Comparison of ENCODE assay signal across 23 cellular contexts in genomic region chr14:90831821-90832220, GRCh38. TPM values are rescaled to one million over a fixed set of nuclear protein-coding genes. Genes with fewer than 3 reads are reported as not detected.
DNase-seq lines count a peak whose midpoint lies in the region; ATAC-seq, FAIRE-seq and TF ChIP-seq lines count a peak whose summit lies in the region.
"Had no signal": no experiment of that assay in that cellular context is flagged by ENCODE, and none has a peak within 500 bp of the region (broad histone marks: within the 10 kb centered on the region; RNA-seq: fewer than 3 reads in every experiment).

No MANE protein-coding gene starts in this region.

- H3K27ac Mint-ChIP-seq in activated T-helper 17 cell treated with anti-CD3 and anti-CD28 coated beads, Interleukin-2, amount 50 U/mL, for 72 hours, result peak overlapping the region; percentile 8
- H3K27ac Mint-ChIP-seq: CD4-positive, alpha-beta T cell; GM23338 had no signal

- DNase-seq in RWPE2 (ENCODE audit: low spot score), result peak; percentile 33
- peak; percentile 45 for DNase-seq in kidney
- peak; percentile 58 for DNase-seq in spleen
- no peak for DNase-seq in C1 segment of cervical spinal cord (lab: John Stamatoyannopoulos, UW)
- DNase-seq in G401 (ENCODE audit: low spot score), result no peak
- DNase-seq: ACHN; BE2C; Caco-2; CD4-positive, alpha-beta T cell; GDM1; HCEC 1CT; IMR-90 had no signal

- peaks cover 7% of the 10 kb centered on the region for H3K4me1 ChIP-seq in RWPE2 (ENCODE audit: insufficient read depth, poor library complexity, severe bottlenecking)
- peaks cover 6 to 8% of the 10 kb centered on the region in 2 donors for H3K4me1 ChIP-seq in kidney (ENCODE audit: control insufficient read depth in 1 of 2, insufficient read depth in 1 of 2, low read depth in 1 of 2, low read length in 2 of 2)
- peaks cover 8 to 38% (median 30%) of the 10 kb centered on the region in 6 donors for H3K4me1 ChIP-seq in spleen
- H3K4me1 ChIP-seq: BE2C had no signal

- no peak overlapping the region for H3K9ac ChIP-seq in kidney (ENCODE audit: low read length in 2 of 2)

- no peak for ATAC-seq in RWPE2 (ENCODE audit: low read depth)
- no peak for ATAC-seq in activated T-helper 17 cell treated with anti-CD3 and anti-CD28 coated beads, Interleukin-2, amount 50 U/mL, for 72 hours (replicated peaks)
- ATAC-seq in HG02623 (IDR thresholded peaks at IDR 0.05; ENCODE audit: unreplicated experiment), result no peak
- no peak for ATAC-seq in HG02981 (IDR thresholded peaks at IDR 0.05; ENCODE audit: unreplicated experiment)
- ATAC-seq: GM23338 had no signal

- no peak overlapping the region for H3K27ac ChIP-seq in RWPE2 (ENCODE audit: poor library complexity, severe bottlenecking)
- H3K27ac ChIP-seq in kidney (ENCODE audit: low read depth in 2 of 2, low read length in 2 of 2), result no peak overlapping the region
- no peak overlapping the region for H3K27ac ChIP-seq in spleen
- H3K27ac ChIP-seq: C4-2B had no signal

- H3K4me3 ChIP-seq in RWPE2 (ENCODE audit: severe bottlenecking) (no peak overlapping the region), kidney (ENCODE audit: low read length in 2 of 2) (no peak overlapping the region), spleen (no peak overlapping the region)
- H3K4me3 ChIP-seq: GM23338 had no signal

- H3K27me3 Mint-ChIP-seq in activated T-helper 17 cell treated with anti-CD3 and anti-CD28 coated beads, Interleukin-2, amount 50 U/mL, for 72 hours, result no peaks in the 10 kb centered on the region
- H3K27me3 Mint-ChIP-seq: CD4-positive, alpha-beta T cell had no signal

- no peak overlapping the region for H3K4me3 Mint-ChIP-seq in activated T-helper 17 cell treated with anti-CD3 and anti-CD28 coated beads, Interleukin-2, amount 50 U/mL, for 72 hours
- H3K4me3 Mint-ChIP-seq: CD4-positive, alpha-beta T cell; GM23338 had no signal

- H3K9me3 ChIP-seq in RWPE2 (ENCODE audit: severe bottlenecking) (no peaks in the 10 kb centered on the region), kidney (ENCODE audit: control insufficient read depth in 1 of 2, low read length in 2 of 2) (no peaks in the 10 kb centered on the region), spleen (no peaks in the 10 kb centered on the region)
- H3K9me3 ChIP-seq: BE2C, Caco-2 had no signal

- H3K27me3 ChIP-seq in RWPE2 (ENCODE audit: insufficient read depth, poor library complexity, severe bottlenecking), result no peaks in the 10 kb centered on the region
- no peaks in the 10 kb centered on the region for H3K27me3 ChIP-seq in spleen (replicated peaks in 1 of 7)
- H3K27me3 ChIP-seq: BE2C had no signal

- H3K4me1 Mint-ChIP-seq in activated T-helper 17 cell treated with anti-CD3 and anti-CD28 coated beads, Interleukin-2, amount 50 U/mL, for 72 hours, result peaks cover 16% of the 10 kb centered on the region

- TF ChIP-seq CTCF in RWPE2 (IDR thresholded peaks at IDR 0.05; ENCODE audit: poor library complexity, severe bottlenecking) (no peak), kidney (IDR thresholded peaks at IDR 0.05; ENCODE audit: borderline replicate concordance, extremely low read depth, insufficient read depth) (no peak), spleen (IDR thresholded peaks at IDR 0.05 in 8 of 11, conservative IDR thresholded peaks at IDR 0.05 in 3 of 11) (no peak)

- no peak for TF ChIP-seq POLR2A in spleen (IDR thresholded peaks at IDR 0.05)

- H3K36me3 ChIP-seq in RWPE2 (ENCODE audit: low read depth), result no peaks in the 10 kb centered on the region
- H3K36me3 ChIP-seq in kidney (ENCODE audit: control insufficient read depth in 1 of 2, insufficient read depth in 2 of 2, low read length in 2 of 2), result no peaks in the 10 kb centered on the region
- H3K36me3 ChIP-seq in spleen, result no peaks in the 10 kb centered on the region
- H3K36me3 ChIP-seq: BE2C had no signal

- in situ Hi-C loops in G401 (cut with HindIII; ENCODE audit: low sequenced_read_pairs), result no loop called here

- H3K36me3 Mint-ChIP-seq in activated T-helper 17 cell treated with anti-CD3 and anti-CD28 coated beads, Interleukin-2, amount 50 U/mL, for 72 hours (ENCODE audit: low read depth), result no peaks in the 10 kb centered on the region

- intact Hi-C loops in kidney (cut with DNase I), result no loop called here
- intact Hi-C loops in spleen (cut with DNase I; ENCODE audit: low total_unique reads), result no loop called here

- no peaks in the 10 kb centered on the region for H3K9me3 Mint-ChIP-seq in activated T-helper 17 cell treated with anti-CD3 and anti-CD28 coated beads, Interleukin-2, amount 50 U/mL, for 72 hours
- H3K9me3 Mint-ChIP-seq: CD4-positive, alpha-beta T cell had no signal

- WGBS in spleen, 5 donors, result 90 to 95% (median 94%) methylated on average over 10 of the region's 10 CpGs

- FAIRE-seq in kidney (lab: Jason Lieb, UNC), result no peak
- FAIRE-seq: A204.1, D721Med, GM12892, GM18507, H54, HTR-8/SVneo had no signal

RNA-seq across cellular contexts. Expression of gene TTC7B, which starts 15.6 kb away (rescaled TPM):
- total RNA-seq in activated T-helper 17 cell treated with anti-CD3 and anti-CD28 coated beads, Interleukin-2, amount 50 U/mL, for 72 hours, result 10 to 100 TPM in 1 of 2 donors, 1 to 10 TPM in 1; 5.2 to 10.2 TPM
- total RNA-seq in kidney, result 48.3 TPM
- polyA plus RNA-seq in kidney (ENCODE audit: insufficient read depth, low read depth, low replicate concordance), result 23.4 TPM
- 10 to 100 TPM; 54.1 to 98.4 (median 64.7) TPM for total RNA-seq in spleen
- 10 to 100 TPM in 1 of 3 donors, 1 to 10 TPM in 2; 6.6 to 16.0 (median 6.7) TPM for polyA plus RNA-seq in spleen
- total RNA-seq in G401 (2014; rRNA removed; shearing (Covaris generic)), result 30.3 and 32.5 TPM in 2 replicates

Comparison
In these comparisons a context has a peak if more than half of its experiments do, and no peak if none do; other contexts are left out.
1. DNase-seq: peak in RWPE2 (single experiment), kidney (single experiment) and spleen (single experiment); none in C1 segment of cervical spinal cord (0 of 14) and G401 (single experiment).